ENCODE assay signal across 1 cellular context in genomic region chr2:132588576-132588975, GRCh38.
TF ChIP-seq lines count a peak whose summit lies in the region.

No MANE protein-coding gene starts in this region.

TF ChIP-seq in HepG2, 621 proteins besides CTCF, POLR2A, EP300 and RAD21 (continued from another document):
- TF ChIP-seq, protein P1, sequence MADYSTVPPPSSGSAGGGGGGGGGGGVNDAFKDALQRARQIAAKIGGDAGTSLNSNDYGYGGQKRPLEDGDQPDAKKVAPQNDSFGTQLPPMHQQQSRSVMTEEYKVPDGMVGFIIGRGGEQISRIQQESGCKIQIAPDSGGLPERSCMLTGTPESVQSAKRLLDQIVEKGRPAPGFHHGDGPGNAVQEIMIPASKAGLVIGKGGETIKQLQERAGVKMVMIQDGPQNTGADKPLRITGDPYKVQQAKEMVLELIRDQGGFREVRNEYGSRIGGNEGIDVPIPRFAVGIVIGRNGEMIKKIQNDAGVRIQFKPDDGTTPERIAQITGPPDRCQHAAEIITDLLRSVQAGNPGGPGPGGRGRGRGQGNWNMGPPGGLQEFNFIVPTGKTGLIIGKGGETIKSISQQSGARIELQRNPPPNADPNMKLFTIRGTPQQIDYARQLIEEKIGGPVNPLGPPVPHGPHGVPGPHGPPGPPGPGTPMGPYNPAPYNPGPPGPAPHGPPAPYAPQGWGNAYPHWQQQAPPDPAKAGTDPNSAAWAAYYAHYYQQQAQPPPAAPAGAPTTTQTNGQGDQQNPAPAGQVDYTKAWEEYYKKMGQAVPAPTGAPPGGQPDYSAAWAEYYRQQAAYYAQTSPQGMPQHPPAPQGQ (CRISPR knock-in tag; IDR thresholded peaks at IDR 0.05; ENCODE audit: borderline replicate concordance) = no peak
- no peak for TF ChIP-seq ZNF639 (CRISPR knock-in tag; conservative IDR thresholded peaks at IDR 0.05)
- TF ChIP-seq, protein P2, sequence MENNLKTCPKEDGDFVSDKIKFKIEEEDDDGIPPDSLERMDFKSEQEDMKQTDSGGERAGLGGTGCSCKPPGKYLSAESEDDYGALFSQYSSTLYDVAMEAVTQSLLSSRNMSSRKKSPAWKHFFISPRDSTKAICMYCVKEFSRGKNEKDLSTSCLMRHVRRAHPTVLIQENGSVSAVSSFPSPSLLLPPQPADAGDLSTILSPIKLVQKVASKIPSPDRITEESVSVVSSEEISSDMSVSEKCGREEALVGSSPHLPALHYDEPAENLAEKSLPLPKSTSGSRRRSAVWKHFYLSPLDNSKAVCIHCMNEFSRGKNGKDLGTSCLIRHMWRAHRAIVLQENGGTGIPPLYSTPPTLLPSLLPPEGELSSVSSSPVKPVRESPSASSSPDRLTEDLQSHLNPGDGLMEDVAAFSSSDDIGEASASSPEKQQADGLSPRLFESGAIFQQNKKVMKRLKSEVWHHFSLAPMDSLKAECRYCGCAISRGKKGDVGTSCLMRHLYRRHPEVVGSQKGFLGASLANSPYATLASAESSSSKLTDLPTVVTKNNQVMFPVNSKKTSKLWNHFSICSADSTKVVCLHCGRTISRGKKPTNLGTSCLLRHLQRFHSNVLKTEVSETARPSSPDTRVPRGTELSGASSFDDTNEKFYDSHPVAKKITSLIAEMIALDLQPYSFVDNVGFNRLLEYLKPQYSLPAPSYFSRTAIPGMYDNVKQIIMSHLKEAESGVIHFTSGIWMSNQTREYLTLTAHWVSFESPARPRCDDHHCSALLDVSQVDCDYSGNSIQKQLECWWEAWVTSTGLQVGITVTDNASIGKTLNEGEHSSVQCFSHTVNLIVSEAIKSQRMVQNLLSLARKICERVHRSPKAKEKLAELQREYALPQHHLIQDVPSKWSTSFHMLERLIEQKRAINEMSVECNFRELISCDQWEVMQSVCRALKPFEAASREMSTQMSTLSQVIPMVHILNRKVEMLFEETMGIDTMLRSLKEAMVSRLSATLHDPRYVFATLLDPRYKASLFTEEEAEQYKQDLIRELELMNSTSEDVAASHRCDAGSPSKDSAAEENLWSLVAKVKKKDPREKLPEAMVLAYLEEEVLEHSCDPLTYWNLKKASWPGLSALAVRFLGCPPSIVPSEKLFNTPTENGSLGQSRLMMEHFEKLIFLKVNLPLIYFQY (CRISPR knock-in tag; IDR thresholded peaks at IDR 0.05; ENCODE audit: borderline replicate concordance) = no peak
TF ChIP-seq in HepG2: peak in this region for 1.
